ENCODE assay signal across 1 cellular context in the genomic region with DNA sequence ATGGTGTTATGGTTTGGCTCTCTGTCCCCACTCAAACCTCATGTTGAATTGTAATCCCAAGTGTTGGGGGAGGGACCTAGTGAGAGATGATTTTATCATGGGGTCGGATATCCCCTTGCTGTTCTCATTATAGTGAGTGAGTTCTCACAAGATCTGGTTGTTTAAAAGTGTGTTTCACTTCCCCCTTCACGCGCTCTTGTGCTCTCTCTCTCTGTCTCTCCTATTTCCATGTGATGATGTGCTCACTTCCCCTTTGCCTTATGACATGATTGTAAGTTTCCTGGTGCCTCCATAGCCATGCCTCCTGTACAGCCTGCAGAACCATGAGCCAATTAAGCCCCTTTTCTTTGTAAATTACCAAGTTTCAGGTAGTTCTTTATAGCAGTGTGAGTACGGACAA.
TF ChIP-seq lines count a peak whose summit lies in the region.

No MANE protein-coding gene starts in this region.

TF ChIP-seq in GM12878, 131 proteins besides CTCF, POLR2A, EP300 and RAD21 (continued from another document and continues in another):
- TF ChIP-seq, protein P1, sequence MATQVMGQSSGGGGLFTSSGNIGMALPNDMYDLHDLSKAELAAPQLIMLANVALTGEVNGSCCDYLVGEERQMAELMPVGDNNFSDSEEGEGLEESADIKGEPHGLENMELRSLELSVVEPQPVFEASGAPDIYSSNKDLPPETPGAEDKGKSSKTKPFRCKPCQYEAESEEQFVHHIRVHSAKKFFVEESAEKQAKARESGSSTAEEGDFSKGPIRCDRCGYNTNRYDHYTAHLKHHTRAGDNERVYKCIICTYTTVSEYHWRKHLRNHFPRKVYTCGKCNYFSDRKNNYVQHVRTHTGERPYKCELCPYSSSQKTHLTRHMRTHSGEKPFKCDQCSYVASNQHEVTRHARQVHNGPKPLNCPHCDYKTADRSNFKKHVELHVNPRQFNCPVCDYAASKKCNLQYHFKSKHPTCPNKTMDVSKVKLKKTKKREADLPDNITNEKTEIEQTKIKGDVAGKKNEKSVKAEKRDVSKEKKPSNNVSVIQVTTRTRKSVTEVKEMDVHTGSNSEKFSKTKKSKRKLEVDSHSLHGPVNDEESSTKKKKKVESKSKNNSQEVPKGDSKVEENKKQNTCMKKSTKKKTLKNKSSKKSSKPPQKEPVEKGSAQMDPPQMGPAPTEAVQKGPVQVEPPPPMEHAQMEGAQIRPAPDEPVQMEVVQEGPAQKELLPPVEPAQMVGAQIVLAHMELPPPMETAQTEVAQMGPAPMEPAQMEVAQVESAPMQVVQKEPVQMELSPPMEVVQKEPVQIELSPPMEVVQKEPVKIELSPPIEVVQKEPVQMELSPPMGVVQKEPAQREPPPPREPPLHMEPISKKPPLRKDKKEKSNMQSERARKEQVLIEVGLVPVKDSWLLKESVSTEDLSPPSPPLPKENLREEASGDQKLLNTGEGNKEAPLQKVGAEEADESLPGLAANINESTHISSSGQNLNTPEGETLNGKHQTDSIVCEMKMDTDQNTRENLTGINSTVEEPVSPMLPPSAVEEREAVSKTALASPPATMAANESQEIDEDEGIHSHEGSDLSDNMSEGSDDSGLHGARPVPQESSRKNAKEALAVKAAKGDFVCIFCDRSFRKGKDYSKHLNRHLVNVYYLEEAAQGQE (IDR thresholded peaks at IDR 0.05; ENCODE audit: low read depth, low read length), result no peak
- TF ChIP-seq, protein P2, sequence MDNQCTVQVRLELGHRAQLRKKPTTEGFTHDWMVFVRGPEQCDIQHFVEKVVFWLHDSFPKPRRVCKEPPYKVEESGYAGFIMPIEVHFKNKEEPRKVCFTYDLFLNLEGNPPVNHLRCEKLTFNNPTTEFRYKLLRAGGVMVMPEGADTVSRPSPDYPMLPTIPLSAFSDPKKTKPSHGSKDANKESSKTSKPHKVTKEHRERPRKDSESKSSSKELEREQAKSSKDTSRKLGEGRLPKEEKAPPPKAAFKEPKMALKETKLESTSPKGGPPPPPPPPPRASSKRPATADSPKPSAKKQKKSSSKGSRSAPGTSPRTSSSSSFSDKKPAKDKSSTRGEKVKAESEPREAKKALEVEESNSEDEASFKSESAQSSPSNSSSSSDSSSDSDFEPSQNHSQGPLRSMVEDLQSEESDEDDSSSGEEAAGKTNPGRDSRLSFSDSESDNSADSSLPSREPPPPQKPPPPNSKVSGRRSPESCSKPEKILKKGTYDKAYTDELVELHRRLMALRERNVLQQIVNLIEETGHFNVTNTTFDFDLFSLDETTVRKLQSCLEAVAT (IDR thresholded peaks at IDR 0.05), result 0 out of 2 replicates have a peak, but pooled peaks have one; percentile 41
- TF ChIP-seq POLR2AphosphoS2 (IDR thresholded peaks at IDR 0.05; ENCODE audit: low read depth, low read length), result no peak
- no peak for TF ChIP-seq MYB (IDR thresholded peaks at IDR 0.05; ENCODE audit: borderline replicate concordance, low read depth, low read length)
- TF ChIP-seq, protein P3, sequence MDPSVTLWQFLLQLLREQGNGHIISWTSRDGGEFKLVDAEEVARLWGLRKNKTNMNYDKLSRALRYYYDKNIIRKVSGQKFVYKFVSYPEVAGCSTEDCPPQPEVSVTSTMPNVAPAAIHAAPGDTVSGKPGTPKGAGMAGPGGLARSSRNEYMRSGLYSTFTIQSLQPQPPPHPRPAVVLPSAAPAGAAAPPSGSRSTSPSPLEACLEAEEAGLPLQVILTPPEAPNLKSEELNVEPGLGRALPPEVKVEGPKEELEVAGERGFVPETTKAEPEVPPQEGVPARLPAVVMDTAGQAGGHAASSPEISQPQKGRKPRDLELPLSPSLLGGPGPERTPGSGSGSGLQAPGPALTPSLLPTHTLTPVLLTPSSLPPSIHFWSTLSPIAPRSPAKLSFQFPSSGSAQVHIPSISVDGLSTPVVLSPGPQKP (IDR thresholded peaks at IDR 0.05; ENCODE audit: low read depth, low read length), result no peak
- TF ChIP-seq SUPT20H (IDR thresholded peaks at IDR 0.05; ENCODE audit: borderline replicate concordance, control insufficient read depth, low read depth, low read length), result no peak
- TF ChIP-seq MXI1 (IDR thresholded peaks at IDR 0.05; ENCODE audit: low read depth, low read length), result no peak
- no peak for TF ChIP-seq RUNX3 (IDR thresholded peaks at IDR 0.05; ENCODE audit: low read length)
- TF ChIP-seq, protein P4, sequence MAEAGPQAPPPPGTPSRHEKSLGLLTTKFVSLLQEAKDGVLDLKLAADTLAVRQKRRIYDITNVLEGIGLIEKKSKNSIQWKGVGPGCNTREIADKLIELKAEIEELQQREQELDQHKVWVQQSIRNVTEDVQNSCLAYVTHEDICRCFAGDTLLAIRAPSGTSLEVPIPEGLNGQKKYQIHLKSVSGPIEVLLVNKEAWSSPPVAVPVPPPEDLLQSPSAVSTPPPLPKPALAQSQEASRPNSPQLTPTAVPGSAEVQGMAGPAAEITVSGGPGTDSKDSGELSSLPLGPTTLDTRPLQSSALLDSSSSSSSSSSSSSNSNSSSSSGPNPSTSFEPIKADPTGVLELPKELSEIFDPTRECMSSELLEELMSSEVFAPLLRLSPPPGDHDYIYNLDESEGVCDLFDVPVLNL (IDR thresholded peaks at IDR 0.05; ENCODE audit: low read depth, low read length), result no peak
- no peak for TF ChIP-seq TCF7 (IDR thresholded peaks at IDR 0.05; ENCODE audit: borderline replicate concordance)
- no peak for TF ChIP-seq SRF (IDR thresholded peaks at IDR 0.05; ENCODE audit: low read depth in 2 of 2, low read length in 2 of 2)
- no peak for TF ChIP-seq STAT3 (IDR thresholded peaks at IDR 0.05; ENCODE audit: low read depth, low read length)
- TF ChIP-seq, protein P5, sequence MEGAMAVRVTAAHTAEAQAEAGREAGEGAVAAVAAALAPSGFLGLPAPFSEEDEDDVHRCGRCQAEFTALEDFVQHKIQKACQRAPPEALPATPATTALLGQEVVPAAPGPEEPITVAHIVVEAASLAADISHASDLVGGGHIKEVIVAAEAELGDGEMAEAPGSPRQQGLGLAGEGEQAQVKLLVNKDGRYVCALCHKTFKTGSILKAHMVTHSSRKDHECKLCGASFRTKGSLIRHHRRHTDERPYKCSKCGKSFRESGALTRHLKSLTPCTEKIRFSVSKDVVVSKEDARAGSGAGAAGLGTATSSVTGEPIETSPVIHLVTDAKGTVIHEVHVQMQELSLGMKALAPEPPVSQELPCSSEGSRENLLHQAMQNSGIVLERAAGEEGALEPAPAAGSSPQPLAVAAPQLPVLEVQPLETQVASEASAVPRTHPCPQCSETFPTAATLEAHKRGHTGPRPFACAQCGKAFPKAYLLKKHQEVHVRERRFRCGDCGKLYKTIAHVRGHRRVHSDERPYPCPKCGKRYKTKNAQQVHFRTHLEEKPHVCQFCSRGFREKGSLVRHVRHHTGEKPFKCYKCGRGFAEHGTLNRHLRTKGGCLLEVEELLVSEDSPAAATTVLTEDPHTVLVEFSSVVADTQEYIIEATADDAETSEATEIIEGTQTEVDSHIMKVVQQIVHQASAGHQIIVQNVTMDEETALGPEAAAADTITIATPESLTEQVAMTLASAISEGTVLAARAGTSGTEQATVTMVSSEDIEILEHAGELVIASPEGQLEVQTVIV (IDR thresholded peaks at IDR 0.05; ENCODE audit: borderline replicate concordance, partially characterized antibody), result no peak
- TF ChIP-seq RB1 (IDR thresholded peaks at IDR 0.05; ENCODE audit: borderline replicate concordance), result no peak
- TF ChIP-seq ATF7 (IDR thresholded peaks at IDR 0.05; ENCODE audit: low read depth), result peak; percentile 87
- no peak for TF ChIP-seq HDAC6 (IDR thresholded peaks at IDR 0.05; ENCODE audit: unreplicated experiment)
- TF ChIP-seq TARDBP (IDR thresholded peaks at IDR 0.05; ENCODE audit: borderline replicate concordance), result no peak
- no peak for TF ChIP-seq NR2C2 (IDR thresholded peaks at IDR 0.05; ENCODE audit: borderline replicate concordance, control insufficient read depth, insufficient read length, low read depth)
- no peak for TF ChIP-seq NRF1 (conservative IDR thresholded peaks at IDR 0.05; ENCODE audit: low read depth, low read length)
- no peak for TF ChIP-seq HDGF (IDR thresholded peaks at IDR 0.05)
- no peak for TF ChIP-seq TCF12 (IDR thresholded peaks at IDR 0.05; ENCODE audit: low read depth, low read length)
- peak; percentile 92 for TF ChIP-seq SPI1 (IDR thresholded peaks at IDR 0.05; ENCODE audit: borderline replicate concordance, insufficient read depth, low read depth, low read length)
- no peak for TF ChIP-seq MEF2A (IDR thresholded peaks at IDR 0.05; ENCODE audit: insufficient read depth, low read depth, low read length)
- TF ChIP-seq, protein P6, sequence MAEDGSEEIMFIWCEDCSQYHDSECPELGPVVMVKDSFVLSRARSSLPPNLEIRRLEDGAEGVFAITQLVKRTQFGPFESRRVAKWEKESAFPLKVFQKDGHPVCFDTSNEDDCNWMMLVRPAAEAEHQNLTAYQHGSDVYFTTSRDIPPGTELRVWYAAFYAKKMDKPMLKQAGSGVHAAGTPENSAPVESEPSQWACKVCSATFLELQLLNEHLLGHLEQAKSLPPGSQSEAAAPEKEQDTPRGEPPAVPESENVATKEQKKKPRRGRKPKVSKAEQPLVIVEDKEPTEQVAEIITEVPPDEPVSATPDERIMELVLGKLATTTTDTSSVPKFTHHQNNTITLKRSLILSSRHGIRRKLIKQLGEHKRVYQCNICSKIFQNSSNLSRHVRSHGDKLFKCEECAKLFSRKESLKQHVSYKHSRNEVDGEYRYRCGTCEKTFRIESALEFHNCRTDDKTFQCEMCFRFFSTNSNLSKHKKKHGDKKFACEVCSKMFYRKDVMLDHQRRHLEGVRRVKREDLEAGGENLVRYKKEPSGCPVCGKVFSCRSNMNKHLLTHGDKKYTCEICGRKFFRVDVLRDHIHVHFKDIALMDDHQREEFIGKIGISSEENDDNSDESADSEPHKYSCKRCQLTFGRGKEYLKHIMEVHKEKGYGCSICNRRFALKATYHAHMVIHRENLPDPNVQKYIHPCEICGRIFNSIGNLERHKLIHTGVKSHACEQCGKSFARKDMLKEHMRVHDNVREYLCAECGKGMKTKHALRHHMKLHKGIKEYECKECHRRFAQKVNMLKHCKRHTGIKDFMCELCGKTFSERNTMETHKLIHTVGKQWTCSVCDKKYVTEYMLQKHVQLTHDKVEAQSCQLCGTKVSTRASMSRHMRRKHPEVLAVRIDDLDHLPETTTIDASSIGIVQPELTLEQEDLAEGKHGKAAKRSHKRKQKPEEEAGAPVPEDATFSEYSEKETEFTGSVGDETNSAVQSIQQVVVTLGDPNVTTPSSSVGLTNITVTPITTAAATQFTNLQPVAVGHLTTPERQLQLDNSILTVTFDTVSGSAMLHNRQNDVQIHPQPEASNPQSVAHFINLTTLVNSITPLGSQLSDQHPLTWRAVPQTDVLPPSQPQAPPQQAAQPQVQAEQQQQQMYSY (CRISPR knock-in tag; IDR thresholded peaks at IDR 0.05), result no peak
- no peak for TF ChIP-seq IRF4 (IDR thresholded peaks at IDR 0.05; ENCODE audit: low read depth, low read length)
- TF ChIP-seq ESRRA (IDR thresholded peaks at IDR 0.05; ENCODE audit: low read length), result no peak
- TF ChIP-seq MTA2 (IDR thresholded peaks at IDR 0.05; ENCODE audit: low read depth), result peak; percentile 73
- TF ChIP-seq GABPA (IDR thresholded peaks at IDR 0.05; ENCODE audit: low read depth), result 0 out of 2 replicates have a peak, but pooled peaks have one; percentile 36
- TF ChIP-seq KDM1A (IDR thresholded peaks at IDR 0.05; ENCODE audit: borderline replicate concordance), result no peak
- TF ChIP-seq TAF1 (IDR thresholded peaks at IDR 0.05; ENCODE audit: borderline replicate concordance, low read depth, low read length), result no peak
- TF ChIP-seq, protein P7, sequence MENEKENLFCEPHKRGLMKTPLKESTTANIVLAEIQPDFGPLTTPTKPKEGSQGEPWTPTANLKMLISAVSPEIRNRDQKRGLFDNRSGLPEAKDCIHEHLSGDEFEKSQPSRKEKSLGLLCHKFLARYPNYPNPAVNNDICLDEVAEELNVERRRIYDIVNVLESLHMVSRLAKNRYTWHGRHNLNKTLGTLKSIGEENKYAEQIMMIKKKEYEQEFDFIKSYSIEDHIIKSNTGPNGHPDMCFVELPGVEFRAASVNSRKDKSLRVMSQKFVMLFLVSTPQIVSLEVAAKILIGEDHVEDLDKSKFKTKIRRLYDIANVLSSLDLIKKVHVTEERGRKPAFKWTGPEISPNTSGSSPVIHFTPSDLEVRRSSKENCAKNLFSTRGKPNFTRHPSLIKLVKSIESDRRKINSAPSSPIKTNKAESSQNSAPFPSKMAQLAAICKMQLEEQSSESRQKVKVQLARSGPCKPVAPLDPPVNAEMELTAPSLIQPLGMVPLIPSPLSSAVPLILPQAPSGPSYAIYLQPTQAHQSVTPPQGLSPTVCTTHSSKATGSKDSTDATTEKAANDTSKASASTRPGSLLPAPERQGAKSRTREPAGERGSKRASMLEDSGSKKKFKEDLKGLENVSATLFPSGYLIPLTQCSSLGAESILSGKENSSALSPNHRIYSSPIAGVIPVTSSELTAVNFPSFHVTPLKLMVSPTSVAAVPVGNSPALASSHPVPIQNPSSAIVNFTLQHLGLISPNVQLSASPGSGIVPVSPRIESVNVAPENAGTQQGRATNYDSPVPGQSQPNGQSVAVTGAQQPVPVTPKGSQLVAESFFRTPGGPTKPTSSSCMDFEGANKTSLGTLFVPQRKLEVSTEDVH (IDR thresholded peaks at IDR 0.05; ENCODE audit: low read depth, partially characterized antibody), result no peak
- peak; percentile 61; the same call in 1 of the 2 replicates for TF ChIP-seq NBN (IDR thresholded peaks at IDR 0.05)
- TF ChIP-seq ZNF207 (IDR thresholded peaks at IDR 0.05; ENCODE audit: borderline replicate concordance), result no peak
- 0 out of 2 replicates have a peak, but pooled peaks have one; percentile 25 for TF ChIP-seq CREM (IDR thresholded peaks at IDR 0.05; ENCODE audit: low read depth)
- no peak for TF ChIP-seq SUZ12 (IDR thresholded peaks at IDR 0.05; ENCODE audit: unreplicated experiment)
- TF ChIP-seq PAX5 (IDR thresholded peaks at IDR 0.05; ENCODE audit: borderline replicate concordance, low read depth, low read length), result 0 out of 2 replicates have a peak, but pooled peaks have one; percentile 42
- TF ChIP-seq SMAD5 (IDR thresholded peaks at IDR 0.05; ENCODE audit: low read depth), result no peak
- TF ChIP-seq SP1 (IDR thresholded peaks at IDR 0.05; ENCODE audit: low read depth, low read length), result no peak
- no peak for TF ChIP-seq SMAD1 (IDR thresholded peaks at IDR 0.05; ENCODE audit: low read depth, partially characterized antibody)
- no peak for TF ChIP-seq RELA (IDR thresholded peaks at IDR 0.05; ENCODE audit: borderline replicate concordance, partially characterized antibody)
- TF ChIP-seq DPF2 (IDR thresholded peaks at IDR 0.05), result peak; percentile 54; the same call in 1 of the 2 replicates
